ENCODE assay signal across 9 cellular contexts in the genomic region with DNA sequence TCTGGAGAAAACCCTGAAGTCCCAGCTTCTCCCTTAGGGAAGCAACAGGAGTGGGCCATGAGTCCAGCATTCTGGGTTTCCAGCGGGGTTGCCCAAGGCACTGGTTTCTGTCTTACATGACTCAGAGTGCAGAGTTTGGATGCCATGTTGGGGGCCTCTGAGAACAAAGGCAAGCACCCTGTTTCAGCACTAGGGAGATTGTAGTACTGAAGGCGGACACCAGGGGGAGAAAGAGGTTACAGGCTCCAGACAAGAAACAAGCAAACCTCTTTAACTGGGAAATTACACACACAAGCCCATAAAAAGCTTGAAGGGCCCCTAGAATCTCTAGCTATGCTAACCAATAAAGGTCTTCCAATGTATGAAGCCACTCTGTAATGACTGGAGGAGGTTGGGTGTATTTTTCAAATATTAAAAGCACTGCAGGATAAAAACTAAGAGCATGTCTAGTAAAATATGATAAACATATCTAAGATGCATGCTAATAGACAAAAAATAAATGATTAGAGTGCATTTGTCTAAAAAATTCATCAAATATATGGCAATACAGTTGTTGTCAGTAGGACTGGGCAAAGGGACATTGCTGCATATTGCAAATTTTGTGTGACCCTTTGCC. TPM values are rescaled to one million over a fixed set of nuclear protein-coding genes. Genes with fewer than 3 reads are reported as not detected.
DNase-seq lines count a peak whose midpoint lies in the region; ATAC-seq and TF ChIP-seq lines count a peak whose summit lies in the region.
"Had no signal": no experiment of that assay in that cellular context is flagged by ENCODE, and none has a peak within 500 bp of the region (broad histone marks: within the 10 kb centered on the region; RNA-seq: fewer than 3 reads in every experiment).

No MANE protein-coding gene starts in this region.

- H3K9me3 ChIP-seq in SJSA1 (replicated peaks) (no peaks in the 10 kb centered on the region), heart right ventricle (peaks cover 0 to 15% (median 0%) of the 10 kb centered on the region in 11 donors), gastrocnemius medialis (no peaks in the 10 kb centered on the region)
- H3K9me3 ChIP-seq: ovary had no signal

- H3K36me3 ChIP-seq in SJSA1 (no peaks in the 10 kb centered on the region), heart right ventricle (no peaks in the 10 kb centered on the region), gastrocnemius medialis (no peaks in the 10 kb centered on the region)
- H3K36me3 ChIP-seq: ovary had no signal

- H3K27me3 ChIP-seq in SJSA1 (replicated peaks) (no peaks in the 10 kb centered on the region), heart right ventricle (peaks cover 0 to 6% (median 0%) of the 10 kb centered on the region in 7 donors), gastrocnemius medialis (no peaks in the 10 kb centered on the region)
- H3K27me3 ChIP-seq: ovary had no signal

- WGBS in heart right ventricle, 2 donors, result 11 to 13% methylated on average over 2 of the region's 2 CpGs

- ATAC-seq in heart right ventricle, result peak in 5 of 8 donors; percentile 38 to 57 (median 45)
- ATAC-seq in gastrocnemius medialis, result no peak

- H3K4me3 ChIP-seq in SJSA1 (no peak overlapping the region), heart right ventricle (no peak overlapping the region), gastrocnemius medialis (no peak overlapping the region)
- H3K4me3 ChIP-seq: ovary had no signal

- TF ChIP-seq CTCF in GM13977 (IDR thresholded peaks at IDR 0.05; ENCODE audit: extremely low read depth, insufficient read depth, missing control alignments) (peak; percentile 72), heart right ventricle (IDR thresholded peaks at IDR 0.05) (peak; percentile 35 to 79 (median 70)), gastrocnemius medialis (IDR thresholded peaks at IDR 0.05 in 4 of 5, conservative IDR thresholded peaks at IDR 0.05 in 1 of 5) (peak in 2 of 5 experiments; percentile 44 to 48)

- DNase-seq in A172 (ENCODE audit: low spot score) (peak; percentile 49), GM13977 (ENCODE audit: low spot score) (peak; percentile 57), HT1080 (ENCODE audit: low read depth) (peak; percentile 73), SJSA1 (ENCODE audit: low read depth in 1 of 2, low spot score in 2 of 2) (peak; percentile 66 to 77), heart right ventricle (peak in 1 of 2 donors; percentile 43), gastrocnemius medialis (peak; percentile 10 to 13), NCI-H774 (lab: John Stamatoyannopoulos, UW) (no peak)
- peak in 3 of 4 experiments; percentile 12 to 22 (median 20) for DNase-seq in activated naive CD4-positive, alpha-beta T cell (lab: John Stamatoyannopoulos, UW)

- no peak overlapping the region for H3K27ac ChIP-seq in SJSA1
- H3K27ac ChIP-seq in heart right ventricle, result peak overlapping the region in 2 of 10 donors; percentile 48 to 83
- no peak overlapping the region for H3K27ac ChIP-seq in gastrocnemius medialis
- H3K27ac ChIP-seq: ovary had no signal

- intact Hi-C loops in heart right ventricle (cut with DNase I) (no loop called here), gastrocnemius medialis (cut with DNase I; ENCODE audit: low total_unique reads) (no loop called here)

- in situ Hi-C loops in GM13977 (cut with MboI; ENCODE audit: low pct_unique_long_range_greater_than_20kb, low sequenced_read_pairs, unreplicated experiment), result no loop called here
- in situ Hi-C loops in gastrocnemius medialis (cut with MboI; ENCODE audit: low sequenced_read_pairs in 4 of 4), result no loop called here

- no peak for TF ChIP-seq POLR2A in gastrocnemius medialis (IDR thresholded peaks at IDR 0.05)

- H3K4me1 ChIP-seq in SJSA1 (replicated peaks) (no peaks in the 10 kb centered on the region), heart right ventricle (peaks cover 0 to 33% (median 0%) of the 10 kb centered on the region in 9 donors), gastrocnemius medialis (no peaks in the 10 kb centered on the region)

RNA-seq across cellular contexts. Expression of a gene that starts 7.1 kb away (rescaled TPM):
- not detected in 2 replicates for total RNA-seq in A172 (2014; rRNA removed; shearing (Covaris generic))
- not detected in 2 replicates for total RNA-seq in HT1080 (2014; rRNA removed; shearing (Covaris generic))
- not detected in 2 replicates for polyA plus RNA-seq in HT1080 (2015; cell fraction: cytosol; rRNA removed)
- polyA plus RNA-seq in HT1080 (2015; cell fraction: nucleus; rRNA removed), result not detected in 2 replicates
- total RNA-seq in SJSA1 (2014; rRNA removed; shearing (Covaris generic)), result not detected in 2 replicates
- total RNA-seq in heart right ventricle (under 1 TPM in 1 of 10 donors, not detected in 9; 0.62 TPM), gastrocnemius medialis (not detected)
- polyA plus RNA-seq in heart right ventricle, result under 1 TPM in 1 of 2 donors, not detected in 1; 0.28 TPM
- polyA plus RNA-seq: ovary had no signal

RNA-seq across cellular contexts. Expression of a gene that starts 44.2 kb away (rescaled TPM):
- total RNA-seq in A172 (2014; rRNA removed; shearing (Covaris generic)), result not detected in 2 replicates
- total RNA-seq in HT1080 (2014; rRNA removed; shearing (Covaris generic)), result not detected in 2 replicates
- not detected in 2 replicates for polyA plus RNA-seq in HT1080 (2015; cell fraction: cytosol; rRNA removed)
- polyA plus RNA-seq in HT1080 (2015; cell fraction: nucleus; rRNA removed), result not detected in 2 replicates
- total RNA-seq in SJSA1 (2014; rRNA removed; shearing (Covaris generic)), result not detected in 2 replicates
- 10 to 100 TPM in 5 of 10 donors, 1 to 10 TPM in 5; 3.6 to 23.9 (median 7.6) TPM for total RNA-seq in heart right ventricle
- 1 to 10 TPM; 2.3 to 6.7 TPM for polyA plus RNA-seq in heart right ventricle
- 1 to 10 TPM; 2.5 to 8.9 (median 7.4) TPM for total RNA-seq in gastrocnemius medialis

RNA-seq across cellular contexts. Expression of a gene that starts 53.6 kb away (rescaled TPM):
- total RNA-seq in A172 (2014; rRNA removed; shearing (Covaris generic)), result not detected in 2 replicates
- not detected in 2 replicates for total RNA-seq in HT1080 (2014; rRNA removed; shearing (Covaris generic))
- polyA plus RNA-seq in HT1080 (2015; cell fraction: cytosol; rRNA removed), result not detected in 2 replicates
- polyA plus RNA-seq in HT1080 (2015; cell fraction: nucleus; rRNA removed), result not detected in 2 replicates
- 0.18 TPM in 1 of 2 replicates, not detected in the other for total RNA-seq in SJSA1 (2014; rRNA removed; shearing (Covaris generic))
- total RNA-seq in heart right ventricle (10 to 100 TPM in 4 of 10 donors, 1 to 10 TPM in 6; 2.2 to 31.6 (median 6.9) TPM), gastrocnemius medialis (10 to 100 TPM in 1 of 4 donors, 1 to 10 TPM in 3; 5.8 to 15.6 (median 8.4) TPM)
- 1 to 10 TPM; 8.9 to 9.2 TPM for polyA plus RNA-seq in heart right ventricle

Comparison
In these comparisons a context has a peak if more than half of its experiments do, and no peak if none do; other contexts are left out.
1. ATAC-seq: peak in heart right ventricle (5 of 8); none in gastrocnemius medialis (0 of 2).